Comparison of ENCODE assay signal across 10 cellular contexts in the genomic region with DNA sequence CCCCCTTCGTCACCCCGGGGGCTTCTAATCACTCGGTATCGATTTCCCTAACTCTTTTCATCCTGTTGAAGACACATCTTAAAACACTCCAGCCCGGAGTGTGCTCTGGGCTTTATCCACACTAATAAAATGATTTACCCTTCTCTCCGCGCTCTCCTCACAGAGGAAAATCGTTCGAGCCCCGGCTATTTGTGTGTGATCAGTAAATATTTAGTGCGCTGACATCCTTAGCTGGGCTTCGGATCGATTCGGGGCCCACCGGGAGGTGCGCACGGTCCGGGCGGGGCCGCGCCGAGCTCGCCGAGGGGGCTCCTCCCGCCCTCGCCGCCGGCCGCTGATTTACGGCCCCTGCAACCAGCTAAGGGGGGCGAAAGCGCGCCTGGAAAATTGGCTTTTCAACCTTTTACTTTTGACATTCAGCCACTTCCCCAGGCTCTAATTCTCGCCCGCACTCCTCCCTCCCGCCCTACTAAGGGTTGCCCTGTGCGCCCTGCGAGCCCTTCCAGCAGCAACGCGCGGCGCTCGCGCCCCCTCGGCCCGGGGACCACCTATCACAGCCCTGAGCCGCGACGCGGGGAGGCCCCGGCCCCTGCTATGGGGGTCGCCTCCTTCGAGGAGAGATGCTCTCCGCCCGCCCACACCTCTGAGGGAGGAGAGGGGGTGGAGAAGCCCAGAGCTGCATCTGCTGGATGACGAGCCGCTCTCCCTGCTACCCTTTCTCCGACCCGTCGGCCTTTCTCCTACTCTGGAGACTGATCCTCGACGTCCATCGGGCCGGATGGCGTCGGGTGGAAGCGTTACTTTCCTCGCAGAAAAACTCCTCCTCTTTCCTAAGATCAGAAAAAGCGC. TPM values are rescaled to one million over a fixed set of nuclear protein-coding genes. Genes with fewer than 3 reads are reported as not detected.
DNase-seq lines count a peak whose midpoint lies in the region; ATAC-seq and TF ChIP-seq lines count a peak whose summit lies in the region.
"Had no signal": no experiment of that assay in that cellular context is flagged by ENCODE, and none has a peak within 500 bp of the region (broad histone marks: within the 10 kb centered on the region; RNA-seq: fewer than 3 reads in every experiment).

No MANE protein-coding gene starts in this region.

- peaks cover 13% of the 10 kb centered on the region for H3K79me2 ChIP-seq in trophoblast cell (ENCODE audit: control insufficient read depth, insufficient read depth, low read length, poor library complexity)

- H3K27ac Mint-ChIP-seq in WTC11, result no peak overlapping the region
- no peak overlapping the region for H3K27ac Mint-ChIP-seq in CD4-positive, alpha-beta memory T cell
- H3K27ac Mint-ChIP-seq in activated T-helper 17 cell treated with anti-CD3 and anti-CD28 coated beads, Interleukin-2, amount 50 U/mL, for 72 hours, result no peak overlapping the region
- H3K27ac Mint-ChIP-seq: activated naive CD8-positive, alpha-beta T cell treated with anti-CD3 and anti-CD28 coated beads for 36 hours had no signal

- H3K4me2 ChIP-seq in trophoblast cell (ENCODE audit: low read length), result peak overlapping the region; percentile 71
- H3K4me2 ChIP-seq: SK-N-SH had no signal

- H2BK5ac ChIP-seq in trophoblast cell (ENCODE audit: low read depth, low read length, poor library complexity), result no peak overlapping the region

- H3K9me3 Mint-ChIP-seq in WTC11, result no peaks in the 10 kb centered on the region
- H3K9me3 Mint-ChIP-seq in CD4-positive, alpha-beta memory T cell, result peaks cover 0 to 27% (median 13%) of the 10 kb centered on the region in 8 donors
- H3K9me3 Mint-ChIP-seq in activated T-helper 17 cell treated with anti-CD3 and anti-CD28 coated beads, Interleukin-2, amount 50 U/mL, for 72 hours, result no peaks in the 10 kb centered on the region
- H3K9me3 Mint-ChIP-seq: activated naive CD8-positive, alpha-beta T cell treated with anti-CD3 and anti-CD28 coated beads for 36 hours had no signal

- DNase-seq in BJ (ENCODE audit: low read depth), result no peak
- peak; percentile 58 for DNase-seq in WTC11 (ENCODE audit: low spot score)
- DNase-seq in left cardiac atrium, result peak; percentile 61
- no peak for DNase-seq in trophoblast cell
- DNase-seq in OCI-M1 (lab: John Stamatoyannopoulos, UW), result no peak
- DNase-seq in CD4-positive, alpha-beta memory T cell, result no peak
- DNase-seq: activated naive CD8-positive, alpha-beta T cell treated with anti-CD3 and anti-CD28 coated beads for 36 hours; SK-N-SH had no signal

- TF ChIP-seq CTCF in BJ (IDR thresholded peaks at IDR 0.05; ENCODE audit: insufficient read depth, low read depth, low read length) (no peak), WTC11 (IDR thresholded peaks at IDR 0.05) (no peak)

- peak overlapping the region; percentile 72 for H3K4me3 Mint-ChIP-seq in WTC11
- H3K4me3 Mint-ChIP-seq in CD4-positive, alpha-beta memory T cell, result no peak overlapping the region
- no peak overlapping the region for H3K4me3 Mint-ChIP-seq in activated T-helper 17 cell treated with anti-CD3 and anti-CD28 coated beads, Interleukin-2, amount 50 U/mL, for 72 hours
- H3K4me3 Mint-ChIP-seq: activated naive CD8-positive, alpha-beta T cell treated with anti-CD3 and anti-CD28 coated beads for 36 hours had no signal

- H3K27me3 Mint-ChIP-seq in WTC11 (ENCODE audit: low read depth), result peaks cover 100% of the 10 kb centered on the region
- H3K27me3 Mint-ChIP-seq in CD4-positive, alpha-beta memory T cell, result peaks cover 49 to 54% of the 10 kb centered on the region in 2 donors
- H3K27me3 Mint-ChIP-seq in activated T-helper 17 cell treated with anti-CD3 and anti-CD28 coated beads, Interleukin-2, amount 50 U/mL, for 72 hours, result peaks cover 47% of the 10 kb centered on the region

- H3K23ac ChIP-seq in trophoblast cell (ENCODE audit: low read length), result no peak overlapping the region

- H3K27ac ChIP-seq in trophoblast cell (ENCODE audit: low read depth, low read length), result no peak overlapping the region
- H3K27ac ChIP-seq in CD4-positive, alpha-beta memory T cell (ENCODE audit: low read depth, low read length), result no peak overlapping the region

- H2BK12ac ChIP-seq in trophoblast cell (ENCODE audit: low read length), result peak overlapping the region; percentile 91

- peak overlapping the region; percentile 11 for H2AK5ac ChIP-seq in trophoblast cell (ENCODE audit: low read length)

- H4K8ac ChIP-seq in trophoblast cell (ENCODE audit: low read depth, low read length), result peak overlapping the region; percentile 79

- no peak overlapping the region for H4K12ac ChIP-seq in trophoblast cell (ENCODE audit: low read depth, low read length)

- H3K4ac ChIP-seq in trophoblast cell (ENCODE audit: low read depth, low read length), result peak overlapping the region; percentile 48

- H3K27me3 ChIP-seq in BJ (ENCODE audit: control insufficient read depth, insufficient read depth, low read length) (no peaks in the 10 kb centered on the region), trophoblast cell (ENCODE audit: insufficient read depth, low read length) (peaks cover 8% of the 10 kb centered on the region)
- H3K27me3 ChIP-seq in CD4-positive, alpha-beta memory T cell (ENCODE audit: insufficient read depth, low read length), result peaks cover 40% of the 10 kb centered on the region

- H3K4me3 ChIP-seq in BJ (ENCODE audit: low read depth, low read length), result peak overlapping the region; percentile 24
- H3K4me3 ChIP-seq in trophoblast cell (ENCODE audit: low read depth, low read length), result no peak overlapping the region
- no peak overlapping the region for H3K4me3 ChIP-seq in CD4-positive, alpha-beta memory T cell (ENCODE audit: low read length in 2 of 2)

- intact Hi-C loops in left cardiac atrium (cut with DNase I), result loop anchor here (5.0 to 10.0 kb wide), 2 partner anchors 270 to 1058 kb away; no protein-coding TSS in a partner anchor
- intact Hi-C loops in CD4-positive, alpha-beta memory T cell (cut with micrococcal nuclease), result no loop called here

- H3K79me1 ChIP-seq in trophoblast cell (ENCODE audit: low read length), result peaks cover 42% of the 10 kb centered on the region

- POLR2A ChIA-PET in BJ (lab: Charles Lee) (no interaction called here), WTC11 (lab: Charles Lee) (interaction anchor here (0.7 kb wide), 1 partner anchor 28 kb away, joined by 3 read pairs; no protein-coding TSS in a partner anchor)
- POLR2A ChIA-PET in CD4-positive, alpha-beta memory T cell (lab: Charles Lee; ENCODE audit: partially characterized antibody), result no interaction called here

- peak overlapping the region; percentile 90 for H3K18ac ChIP-seq in trophoblast cell (ENCODE audit: low read length)

- no peak overlapping the region for H3K9ac ChIP-seq in trophoblast cell (ENCODE audit: low read length)
- H3K9ac ChIP-seq: SK-N-SH had no signal

- peak overlapping the region; percentile 52 for H3K14ac ChIP-seq in trophoblast cell (ENCODE audit: low read length)

- ATAC-seq in WTC11, result peak; percentile 50
- ATAC-seq in left cardiac atrium, result peak; percentile 29 to 32
- ATAC-seq in HG02840 (IDR thresholded peaks at IDR 0.05; ENCODE audit: low FRiP score, unreplicated experiment), result no peak
- no peak for ATAC-seq in activated T-helper 17 cell treated with anti-CD3 and anti-CD28 coated beads, Interleukin-2, amount 50 U/mL, for 72 hours (replicated peaks)

- peak overlapping the region; percentile 47 for H2BK120ac ChIP-seq in trophoblast cell (ENCODE audit: insufficient read depth, low read length, poor library complexity)

- H2AFZ ChIP-seq in trophoblast cell (ENCODE audit: insufficient read depth, low read length, poor library complexity), result peak overlapping the region; percentile 59

- WGBS in trophoblast cell (ENCODE audit: extremely low coverage, insufficient coverage, insufficient read length), result no CpG with 5 or more reads among the region's 69 CpGs

- peaks cover 29 to 32% of the 10 kb centered on the region in 2 experiments for H3K4me1 ChIP-seq in trophoblast cell (ENCODE audit: control insufficient read depth in 1 of 2, insufficient read depth in 2 of 2, low read length in 2 of 2)
- H3K4me1 ChIP-seq in CD4-positive, alpha-beta memory T cell (ENCODE audit: insufficient read depth, low read length), result no peaks in the 10 kb centered on the region

- peaks cover 58% of the 10 kb centered on the region for H3K4me1 Mint-ChIP-seq in WTC11
- H3K4me1 Mint-ChIP-seq in CD4-positive, alpha-beta memory T cell, result peaks cover 0 to 10% (median 0%) of the 10 kb centered on the region in 4 donors
- H3K4me1 Mint-ChIP-seq in activated T-helper 17 cell treated with anti-CD3 and anti-CD28 coated beads, Interleukin-2, amount 50 U/mL, for 72 hours, result no peaks in the 10 kb centered on the region

- no peaks in the 10 kb centered on the region for H3K36me3 Mint-ChIP-seq in WTC11
- peaks cover 1 to 4% of the 10 kb centered on the region in 2 donors for H3K36me3 Mint-ChIP-seq in CD4-positive, alpha-beta memory T cell
- H3K36me3 Mint-ChIP-seq in activated T-helper 17 cell treated with anti-CD3 and anti-CD28 coated beads, Interleukin-2, amount 50 U/mL, for 72 hours (ENCODE audit: low read depth), result peaks cover 4% of the 10 kb centered on the region
- H3K36me3 Mint-ChIP-seq: activated naive CD8-positive, alpha-beta T cell treated with anti-CD3 and anti-CD28 coated beads for 36 hours had no signal

- CTCF ChIA-PET in BJ (lab: Yijun Ruan, JAX) (no interaction called here), WTC11 (lab: Charles Lee) (interaction anchor here (2.9 kb wide), 1 partner anchor 19 kb away, joined by 13 read pairs; no protein-coding TSS in a partner anchor)
- CTCF ChIA-PET in CD4-positive, alpha-beta memory T cell (lab: Charles Lee; ENCODE audit: partially characterized antibody), result no interaction called here

- H3K36me3 ChIP-seq in BJ (ENCODE audit: control insufficient read depth, insufficient read depth, low read length) (no peaks in the 10 kb centered on the region; the same call in 1 of the 2 replicates), trophoblast cell (ENCODE audit: control insufficient read depth in 1 of 2, insufficient read depth in 2 of 2, low read length in 2 of 2) (no peaks in the 10 kb centered on the region)
- H3K36me3 ChIP-seq in CD4-positive, alpha-beta memory T cell (ENCODE audit: insufficient read depth, low read length), result no peaks in the 10 kb centered on the region

- no peaks in the 10 kb centered on the region for H3K9me3 ChIP-seq in trophoblast cell (ENCODE audit: insufficient read depth, low read depth, low read length)
- no peaks in the 10 kb centered on the region for H3K9me3 ChIP-seq in CD4-positive, alpha-beta memory T cell (ENCODE audit: control insufficient read depth in 1 of 2, low read length in 2 of 2)
- H3K9me3 ChIP-seq: SK-N-SH had no signal

- H4K91ac ChIP-seq in trophoblast cell (ENCODE audit: low read depth, low read length), result peak overlapping the region; percentile 72

TF ChIP-seq in WTC11, 78 proteins besides CTCF, POLR2A, EP300 and RAD21 (continues in another document):
- no peak for TF ChIP-seq NR1H2 (CRISPR knock-in tag; IDR thresholded peaks at IDR 0.05)

RNA-seq across cellular contexts. Expression of gene NR2F2, which starts 7.9 kb away (rescaled TPM):
- polyA plus RNA-seq in BJ (2011; rRNA removed), result 47.0 and 50.0 TPM in 2 replicates
- polyA minus RNA-seq in BJ (2011; rRNA and poly(A)+ RNA removed), result 54.5 and 63.5 TPM in 2 replicates
- total RNA-seq in WTC11 (2021), result 0.27 to 0.57 TPM (median 0.55 TPM) in 3 replicates
- 10 to 100 TPM; 41.2 to 43.5 TPM for total RNA-seq in left cardiac atrium
- polyA plus RNA-seq in trophoblast cell (2013), result 91.9 and 99.1 TPM in 2 replicates
- not detected for total RNA-seq in CD4-positive, alpha-beta memory T cell
- polyA plus RNA-seq in CD4-positive, alpha-beta memory T cell, result not detected
- total RNA-seq in activated T-helper 17 cell treated with anti-CD3 and anti-CD28 coated beads, Interleukin-2, amount 50 U/mL, for 72 hours, result not detected
- total RNA-seq: activated naive CD8-positive, alpha-beta T cell treated with anti-CD3 and anti-CD28 coated beads for 36 hours had no signal

Comparison
In these comparisons a context has a peak if more than half of its experiments do, and no peak if none do; other contexts are left out.
1. DNase-seq: peak in WTC11 (single experiment) and left cardiac atrium (single experiment); none in BJ (single experiment), trophoblast cell (0 of 2), OCI-M1 (single experiment) and CD4-positive, alpha-beta memory T cell (0 of 5).
2. ATAC-seq: peak in WTC11 (single experiment) and left cardiac atrium (2 of 2); none in HG02840 (single experiment) and activated T-helper 17 cell treated with anti-CD3 and anti-CD28 coated beads, Interleukin-2, amount 50 U/mL, for 72 hours (single experiment).
3. RNA of gene NR2F2, which starts 7.9 kb away (total RNA-seq): 41.2 to 43.5 TPM in left cardiac atrium; 0.27 to 0.57 TPM in WTC11, not detected in CD4-positive, alpha-beta memory T cell and not detected in activated T-helper 17 cell treated with anti-CD3 and anti-CD28 coated beads, Interleukin-2, amount 50 U/mL, for 72 hours; every median in the first group is over 10 times any median in the second.